ENCODE assay signal across 8 cellular contexts in the genomic region with DNA sequence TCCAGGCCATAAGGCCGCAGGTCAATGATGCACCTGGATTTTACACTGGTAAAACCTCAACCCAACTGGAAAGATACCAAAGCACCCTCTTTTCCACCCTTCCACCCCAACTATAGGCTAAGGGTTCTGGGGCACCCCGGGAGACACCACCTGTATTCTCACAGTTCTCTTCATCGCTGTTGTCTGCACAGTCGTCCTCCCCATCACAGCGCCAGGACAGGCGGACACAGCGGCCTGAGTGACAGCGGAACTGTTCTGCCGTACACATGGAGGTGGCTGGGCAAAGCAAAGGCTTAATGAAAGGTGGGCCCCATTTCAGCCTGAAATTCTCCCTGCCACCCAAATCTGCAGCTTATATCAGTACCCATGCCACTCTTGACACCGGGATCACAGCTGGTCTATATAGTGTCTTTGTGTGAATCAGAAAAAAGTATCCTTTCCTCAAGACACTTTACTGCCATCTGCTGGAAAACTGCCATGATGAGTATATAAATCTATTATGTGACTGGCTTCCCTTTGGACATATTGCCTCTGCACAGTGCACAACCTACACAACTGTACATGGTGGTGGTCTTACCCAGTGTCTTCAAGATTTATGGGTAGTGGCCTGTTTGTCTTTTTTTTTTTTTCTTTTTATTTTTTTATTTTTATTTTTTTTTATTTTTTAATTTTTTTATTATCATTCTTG. TPM values are rescaled to one million over a fixed set of nuclear protein-coding genes. Genes with fewer than 3 reads are reported as not detected.
DNase-seq lines count a peak whose midpoint lies in the region; ATAC-seq, FAIRE-seq and TF ChIP-seq lines count a peak whose summit lies in the region.

No MANE protein-coding gene starts in this region.

- ATAC-seq in HepG2 (peak; percentile 50), right lobe of liver (no peak), HG03139 (IDR thresholded peaks at IDR 0.05; ENCODE audit: unreplicated experiment) (no peak), HG02970 (IDR thresholded peaks at IDR 0.05; ENCODE audit: low FRiP score, unreplicated experiment) (no peak)
- ATAC-seq in activated CD8-positive, alpha-beta T cell treated with anti-CD3 and anti-CD28 coated beads, Interleukin-2, amount 10 ng/mL, durations not matched to agents 7 days and 5 days: peak; percentile 73
- peak; percentile 40 for ATAC-seq in naive thymus-derived CD4-positive, alpha-beta T cell

- TF ChIP-seq CTCF in HepG2 (CRISPR knock-in tag; IDR thresholded peaks at IDR 0.05) (peak; percentile 49), right lobe of liver (IDR thresholded peaks at IDR 0.05) (peak in 2 of 4 donors; percentile 8 to 10)

- 95% methylated on average over 10 of the region's 10 CpGs for WGBS in HepG2 (ENCODE audit: low lambda C conversion rate)
- 78% methylated on average over 5 of the region's 10 CpGs for WGBS in right lobe of liver (ENCODE audit: insufficient coverage, low coverage, low lambda C conversion rate, missing lambda C conversion rate)

- H3K36me3 ChIP-seq in HepG2 (replicated peaks in 1 of 2; ENCODE audit: control insufficient read depth in 1 of 2, insufficient read depth in 2 of 2, low read length in 2 of 2) (peaks cover 17 to 47% of the 10 kb centered on the region in 2 experiments; a peak in 4 of 5 replicates), right lobe of liver (no peaks in the 10 kb centered on the region)
- H3K36me3 ChIP-seq in naive thymus-derived CD4-positive, alpha-beta T cell (ENCODE audit: control insufficient read depth in 2 of 3, insufficient read depth in 3 of 3, low read length in 3 of 3): no peaks in the 10 kb centered on the region

- no peaks in the 10 kb centered on the region for H3K27me3 Mint-ChIP-seq in activated CD8-positive, alpha-beta T cell treated with anti-CD3 and anti-CD28 coated beads, Interleukin-2, amount 10 ng/mL, durations not matched to agents 7 days and 5 days (ENCODE audit: low read depth)
- H3K27me3 Mint-ChIP-seq in naive thymus-derived CD4-positive, alpha-beta T cell: peaks cover 0 to 4% (median 0%) of the 10 kb centered on the region in 5 donors

- H3K27me3 ChIP-seq in HepG2 (ENCODE audit: control insufficient read depth in 1 of 2, insufficient read depth in 2 of 2, low read length in 2 of 2) (no peaks in the 10 kb centered on the region), right lobe of liver (no peaks in the 10 kb centered on the region)
- H3K27me3 ChIP-seq in naive thymus-derived CD4-positive, alpha-beta T cell (ENCODE audit: control insufficient read depth in 2 of 2, insufficient read depth in 2 of 2, low read length in 2 of 2): no peaks in the 10 kb centered on the region

- H3K27ac ChIP-seq in HepG2 (ENCODE audit: extremely low read length, insufficient read depth, low read length) (no peak overlapping the region), right lobe of liver (no peak overlapping the region)
- H3K27ac ChIP-seq in naive thymus-derived CD4-positive, alpha-beta T cell (ENCODE audit: low read depth, low read length): no peak overlapping the region

- H3K9me3 ChIP-seq in HepG2 (ENCODE audit: low read length) (no peaks in the 10 kb centered on the region), right lobe of liver (no peaks in the 10 kb centered on the region)
- H3K9me3 ChIP-seq in naive thymus-derived CD4-positive, alpha-beta T cell (ENCODE audit: control insufficient read depth in 2 of 3, low read length in 3 of 3): no peaks in the 10 kb centered on the region

- DNase-seq in HepG2 (ENCODE audit: low spot score) (peak; percentile 52), right lobe of liver (no peak), NCI-H2107 (lab: John Stamatoyannopoulos, UW) (peak; percentile 37)
- peak; percentile 49 for DNase-seq in activated CD8-positive, alpha-beta T cell treated with anti-CD3 and anti-CD28 coated beads, Interleukin-2, amount 10 ng/mL, durations not matched to agents 7 days and 5 days
- DNase-seq in naive thymus-derived CD4-positive, alpha-beta T cell: peak in 1 of 9 donors; percentile 12
- DNase-seq in effector CD4-positive, alpha-beta T cell: no peak

- POLR2A ChIA-PET in HepG2 (lab: Yijun Ruan, JAX): no interaction called here
- POLR2A ChIA-PET in activated CD8-positive, alpha-beta T cell treated with anti-CD3 and anti-CD28 coated beads, Interleukin-2, amount 10 ng/mL, durations not matched to agents 7 days and 5 days (lab: Charles Lee): no interaction called here
- POLR2A ChIA-PET in naive thymus-derived CD4-positive, alpha-beta T cell (lab: Charles Lee): no interaction called here

- H3K9ac ChIP-seq in HepG2 (ENCODE audit: insufficient read depth, low read depth, low read length): no peak overlapping the region

- TSS peak; percentile 49 for BruUV-seq in HepG2 (replicated peaks; lab: Mats Ljungman, UMichigan)

- no peaks in the 10 kb centered on the region for H3K9me3 Mint-ChIP-seq in activated CD8-positive, alpha-beta T cell treated with anti-CD3 and anti-CD28 coated beads, Interleukin-2, amount 10 ng/mL, durations not matched to agents 7 days and 5 days (ENCODE audit: insufficient read depth)
- H3K9me3 Mint-ChIP-seq in naive thymus-derived CD4-positive, alpha-beta T cell: no peaks in the 10 kb centered on the region

- H3K36me3 Mint-ChIP-seq in activated CD8-positive, alpha-beta T cell treated with anti-CD3 and anti-CD28 coated beads, Interleukin-2, amount 10 ng/mL, durations not matched to agents 7 days and 5 days (ENCODE audit: low read depth): no peaks in the 10 kb centered on the region
- no peaks in the 10 kb centered on the region for H3K36me3 Mint-ChIP-seq in naive thymus-derived CD4-positive, alpha-beta T cell

- TF ChIP-seq POLR2A in HepG2 (IDR thresholded peaks at IDR 0.05; ENCODE audit: insufficient read depth in 1 of 2, low read depth in 2 of 2, low read length in 2 of 2) (no peak), right lobe of liver (IDR thresholded peaks at IDR 0.05) (no peak)

- no peaks in the 10 kb centered on the region for H3K79me2 ChIP-seq in HepG2 (ENCODE audit: insufficient read depth, low read length)

- H3K4me1 ChIP-seq in HepG2 (ENCODE audit: insufficient read depth, low read length) (no peaks in the 10 kb centered on the region), right lobe of liver (peaks cover 0 to 4% (median 0%) of the 10 kb centered on the region in 4 donors)
- no peaks in the 10 kb centered on the region for H3K4me1 ChIP-seq in naive thymus-derived CD4-positive, alpha-beta T cell (ENCODE audit: control insufficient read depth in 2 of 2, insufficient read depth in 2 of 2, low read length in 2 of 2)

- no peaks in the 10 kb centered on the region for H3K4me1 Mint-ChIP-seq in activated CD8-positive, alpha-beta T cell treated with anti-CD3 and anti-CD28 coated beads, Interleukin-2, amount 10 ng/mL, durations not matched to agents 7 days and 5 days (ENCODE audit: low read depth)
- H3K4me1 Mint-ChIP-seq in naive thymus-derived CD4-positive, alpha-beta T cell: no peaks in the 10 kb centered on the region

- no peak overlapping the region for H3K4me3 Mint-ChIP-seq in activated CD8-positive, alpha-beta T cell treated with anti-CD3 and anti-CD28 coated beads, Interleukin-2, amount 10 ng/mL, durations not matched to agents 7 days and 5 days
- no peak overlapping the region for H3K4me3 Mint-ChIP-seq in naive thymus-derived CD4-positive, alpha-beta T cell

- no peak overlapping the region for H3K27ac Mint-ChIP-seq in activated CD8-positive, alpha-beta T cell treated with anti-CD3 and anti-CD28 coated beads, Interleukin-2, amount 10 ng/mL, durations not matched to agents 7 days and 5 days
- H3K27ac Mint-ChIP-seq in naive thymus-derived CD4-positive, alpha-beta T cell: no peak overlapping the region

- no peak overlapping the region for H3K4me2 ChIP-seq in HepG2 (ENCODE audit: low read depth, low read length)

- H2AFZ ChIP-seq in HepG2 (ENCODE audit: low read length): no peak overlapping the region

- in situ Hi-C loops in HepG2 (cut with HindIII; ENCODE audit: extremely low pct_ligation_motif_present, low pct_unique_long_range_greater_than_20kb): no loop called here

- TF ChIP-seq RAD21 in HepG2 (CRISPR knock-in tag; IDR thresholded peaks at IDR 0.05): no peak

- intact Hi-C loops in HepG2 (cut with micrococcal nuclease; ENCODE audit: unreplicated experiment) (no loop called here), right lobe of liver (cut with DNase I) (loop anchor here in 1 of 2 donors (10.0 kb wide), 1 partner anchor 448 kb away; no protein-coding TSS in a partner anchor)
- intact Hi-C loops in naive thymus-derived CD4-positive, alpha-beta T cell (cut with micrococcal nuclease): no loop called here

- TF ChIP-seq EP300 in HepG2 (IDR thresholded peaks at IDR 0.05; ENCODE audit: low read depth in 2 of 2, low read length in 2 of 2) (no peak), HepG2 (CRISPR knock-in tag; IDR thresholded peaks at IDR 0.05; ENCODE audit: borderline replicate concordance) (no peak)

- H3K4me3 ChIP-seq in HepG2 (replicated peaks in 1 of 3; ENCODE audit: insufficient read depth in 1 of 3, low read depth in 2 of 3, low read length in 3 of 3): no peak overlapping the region
- no peak overlapping the region for H3K4me3 ChIP-seq in right lobe of liver
- H3K4me3 ChIP-seq in naive thymus-derived CD4-positive, alpha-beta T cell (ENCODE audit: low read length): no peak overlapping the region

- CTCF ChIA-PET in HepG2 (lab: Yijun Ruan, JAX; ENCODE audit: low intra/inter-chr PET ratio, low total read pairs): no interaction called here
- CTCF ChIA-PET in activated CD8-positive, alpha-beta T cell treated with anti-CD3 and anti-CD28 coated beads, Interleukin-2, amount 10 ng/mL, durations not matched to agents 7 days and 5 days (lab: Charles Lee): interaction anchor here (0.9 to 7.3 kb wide), 4 partner anchors 10 to 281 kb away, joined by 3 to 62 read pairs (median 4); no protein-coding TSS in a partner anchor
- CTCF ChIA-PET in naive thymus-derived CD4-positive, alpha-beta T cell (lab: Charles Lee): no interaction called here

- H4K20me1 ChIP-seq in HepG2 (ENCODE audit: insufficient read depth, low read length): no peaks in the 10 kb centered on the region

- FAIRE-seq in HepG2 (lab: Jason Lieb, UNC): no peak

RNA-seq across cellular contexts. Expression of gene LRP4, which starts 21.5 kb away (rescaled TPM):
- total RNA-seq in HepG2 (2016; rRNA removed; fragmentation: Illumina TruSeq; extraction: Trizol) (6.8 and 13.3 TPM in 2 replicates), right lobe of liver (1 to 10 TPM in 2 of 6 experiments, under 1 TPM in 4; 0.43 to 1.2 (median 0.84) TPM)
- 1.8 TPM in 2 replicates for total RNA-seq in HepG2 (2016; cell fraction: cytosol; rRNA removed; fragmentation: Illumina TruSeq; extraction: Trizol; ENCODE audit: low read depth)
- 4.9 and 11.8 TPM in 2 replicates for total RNA-seq in HepG2 (2016; cell fraction: insoluble cytoplasmic fraction; rRNA removed; fragmentation: Illumina TruSeq; extraction: Trizol)
- total RNA-seq in HepG2 (2016; cell fraction: membrane; rRNA removed; fragmentation: Illumina TruSeq; extraction: Trizol): 4.6 and 6.2 TPM in 2 replicates
- total RNA-seq in HepG2 (2016; cell fraction: nucleus; rRNA removed; fragmentation: Illumina TruSeq; extraction: Trizol): 21.3 and 24.5 TPM in 2 replicates
- polyA plus RNA-seq in HepG2 (2011; rRNA removed): 4.7 and 4.8 TPM in 2 replicates
- polyA plus RNA-seq in HepG2 (2011; cell fraction: cytosol; rRNA removed): 3.8 and 4.1 TPM in 2 replicates
- 23.6 and 25.6 TPM in 2 replicates for polyA plus RNA-seq in HepG2 (2011; cell fraction: nucleus; rRNA removed)
- 8.8 and 9.0 TPM in 2 replicates for polyA plus RNA-seq in HepG2 (2012)
- polyA plus RNA-seq in HepG2 (2016; cell fraction: cytosol; fragmentation: Illumina TruSeq; extraction: Trizol; ENCODE audit: low read depth): 1.1 and 1.4 TPM in 2 replicates
- polyA plus RNA-seq in HepG2 (2016; cell fraction: insoluble cytoplasmic fraction; fragmentation: Illumina TruSeq; extraction: Trizol; ENCODE audit: low read depth): 5.5 and 6.7 TPM in 2 replicates
- 2.8 and 3.3 TPM in 2 replicates for polyA plus RNA-seq in HepG2 (2016; cell fraction: membrane; fragmentation: Illumina TruSeq; extraction: Trizol; ENCODE audit: low read depth)
- polyA plus RNA-seq in HepG2 (2016; cell fraction: nucleus; fragmentation: Illumina TruSeq; extraction: Trizol; ENCODE audit: insufficient read depth, low read depth): 45.4 and 47.6 TPM in 2 replicates
- 12.7 and 19.5 TPM in 2 replicates for polyA minus RNA-seq in HepG2 (2011; rRNA and poly(A)+ RNA removed; ENCODE audit: low replicate concordance)
- polyA minus RNA-seq in HepG2 (2011; cell fraction: cytosol; rRNA and poly(A)+ RNA removed): 4.9 and 7.0 TPM in 2 replicates
- polyA minus RNA-seq in HepG2 (2011; cell fraction: nucleus; rRNA and poly(A)+ RNA removed): 14.5 and 15.7 TPM in 2 replicates
- not detected for total RNA-seq in activated CD8-positive, alpha-beta T cell treated with anti-CD3 and anti-CD28 coated beads, Interleukin-2, amount 10 ng/mL, durations not matched to agents 7 days and 5 days
- not detected for total RNA-seq in naive thymus-derived CD4-positive, alpha-beta T cell
- not detected for polyA plus RNA-seq in naive thymus-derived CD4-positive, alpha-beta T cell

RNA-seq across cellular contexts. Expression of gene CSTPP1, which starts 39.7 kb away (rescaled TPM):
- total RNA-seq in HepG2 (2016; rRNA removed; fragmentation: Illumina TruSeq; extraction: Trizol): 14.6 and 15.7 TPM in 2 replicates
- total RNA-seq in HepG2 (2016; cell fraction: cytosol; rRNA removed; fragmentation: Illumina TruSeq; extraction: Trizol; ENCODE audit: low read depth): 5.2 and 5.5 TPM in 2 replicates
- 11.2 and 14.1 TPM in 2 replicates for total RNA-seq in HepG2 (2016; cell fraction: insoluble cytoplasmic fraction; rRNA removed; fragmentation: Illumina TruSeq; extraction: Trizol)
- total RNA-seq in HepG2 (2016; cell fraction: membrane; rRNA removed; fragmentation: Illumina TruSeq; extraction: Trizol): 7.4 and 7.8 TPM in 2 replicates
- total RNA-seq in HepG2 (2016; cell fraction: nucleus; rRNA removed; fragmentation: Illumina TruSeq; extraction: Trizol): 12.5 and 15.2 TPM in 2 replicates
- polyA plus RNA-seq in HepG2 (2011; rRNA removed): 10.7 and 12.3 TPM in 2 replicates
- 12.3 and 15.1 TPM in 2 replicates for polyA plus RNA-seq in HepG2 (2011; cell fraction: cytosol; rRNA removed)
- 16.0 and 16.2 TPM in 2 replicates for polyA plus RNA-seq in HepG2 (2011; cell fraction: nucleus; rRNA removed)
- polyA plus RNA-seq in HepG2 (2012): 11.8 TPM in 2 replicates
- 4.2 and 4.8 TPM in 2 replicates for polyA plus RNA-seq in HepG2 (2016; cell fraction: cytosol; fragmentation: Illumina TruSeq; extraction: Trizol; ENCODE audit: low read depth)
- 16.6 and 20.5 TPM in 2 replicates for polyA plus RNA-seq in HepG2 (2016; cell fraction: insoluble cytoplasmic fraction; fragmentation: Illumina TruSeq; extraction: Trizol; ENCODE audit: low read depth)
- polyA plus RNA-seq in HepG2 (2016; cell fraction: membrane; fragmentation: Illumina TruSeq; extraction: Trizol; ENCODE audit: low read depth): 8.4 and 9.4 TPM in 2 replicates
- 17.6 and 23.2 TPM in 2 replicates for polyA plus RNA-seq in HepG2 (2016; cell fraction: nucleus; fragmentation: Illumina TruSeq; extraction: Trizol; ENCODE audit: insufficient read depth, low read depth)
- 22.3 and 100 TPM in 2 replicates for polyA minus RNA-seq in HepG2 (2011; rRNA and poly(A)+ RNA removed; ENCODE audit: low replicate concordance)
- 12.5 and 14.1 TPM in 2 replicates for polyA minus RNA-seq in HepG2 (2011; cell fraction: cytosol; rRNA and poly(A)+ RNA removed)
- 19.8 and 29.2 TPM in 2 replicates for polyA minus RNA-seq in HepG2 (2011; cell fraction: nucleus; rRNA and poly(A)+ RNA removed)
- total RNA-seq in right lobe of liver: 1 to 10 TPM; 3.3 to 7.5 (median 4.6) TPM
- total RNA-seq in activated CD8-positive, alpha-beta T cell treated with anti-CD3 and anti-CD28 coated beads, Interleukin-2, amount 10 ng/mL, durations not matched to agents 7 days and 5 days: 10 to 100 TPM; 15.6 to 15.8 TPM
- 10 to 100 TPM in 4 of 5 experiments, 1 to 10 TPM in 1; 9.3 to 18.6 (median 16.1) TPM for total RNA-seq in naive thymus-derived CD4-positive, alpha-beta T cell
- 10 to 100 TPM; 15.2 to 17.0 TPM for polyA plus RNA-seq in naive thymus-derived CD4-positive, alpha-beta T cell

RNA-seq across cellular contexts. Expression of gene CKAP5, which starts 50.8 kb away (rescaled TPM):
- 103 and 220 TPM in 2 replicates for total RNA-seq in HepG2 (2016; rRNA removed; fragmentation: Illumina TruSeq; extraction: Trizol)
- 17.7 and 27.7 TPM in 2 replicates for total RNA-seq in HepG2 (2016; cell fraction: cytosol; rRNA removed; fragmentation: Illumina TruSeq; extraction: Trizol; ENCODE audit: low read depth)
- total RNA-seq in HepG2 (2016; cell fraction: insoluble cytoplasmic fraction; rRNA removed; fragmentation: Illumina TruSeq; extraction: Trizol): 96.4 and 197 TPM in 2 replicates
- total RNA-seq in HepG2 (2016; cell fraction: membrane; rRNA removed; fragmentation: Illumina TruSeq; extraction: Trizol): 23.9 and 25.7 TPM in 2 replicates
- 105 and 113 TPM in 2 replicates for total RNA-seq in HepG2 (2016; cell fraction: nucleus; rRNA removed; fragmentation: Illumina TruSeq; extraction: Trizol)
- polyA plus RNA-seq in HepG2 (2011; rRNA removed): 62.2 and 79.2 TPM in 2 replicates
- polyA plus RNA-seq in HepG2 (2011; cell fraction: cytosol; rRNA removed): 29.6 and 40.2 TPM in 2 replicates
- polyA plus RNA-seq in HepG2 (2011; cell fraction: nucleus; rRNA removed): 22.5 and 23.1 TPM in 2 replicates
- polyA plus RNA-seq in HepG2 (2012): 48.6 and 67.9 TPM in 2 replicates
- 4.5 and 4.6 TPM in 2 replicates for polyA plus RNA-seq in HepG2 (2016; cell fraction: cytosol; fragmentation: Illumina TruSeq; extraction: Trizol; ENCODE audit: low read depth)
- 103 and 105 TPM in 2 replicates for polyA plus RNA-seq in HepG2 (2016; cell fraction: insoluble cytoplasmic fraction; fragmentation: Illumina TruSeq; extraction: Trizol; ENCODE audit: low read depth)
- 5.9 and 6.6 TPM in 2 replicates for polyA plus RNA-seq in HepG2 (2016; cell fraction: membrane; fragmentation: Illumina TruSeq; extraction: Trizol; ENCODE audit: low read depth)
- 57.7 and 71.8 TPM in 2 replicates for polyA plus RNA-seq in HepG2 (2016; cell fraction: nucleus; fragmentation: Illumina TruSeq; extraction: Trizol; ENCODE audit: insufficient read depth, low read depth)
- 75.1 and 214 TPM in 2 replicates for polyA minus RNA-seq in HepG2 (2011; rRNA and poly(A)+ RNA removed; ENCODE audit: low replicate concordance)
- 77.4 and 93.6 TPM in 2 replicates for polyA minus RNA-seq in HepG2 (2011; cell fraction: cytosol; rRNA and poly(A)+ RNA removed)
- 70.8 and 97.8 TPM in 2 replicates for polyA minus RNA-seq in HepG2 (2011; cell fraction: nucleus; rRNA and poly(A)+ RNA removed)
- 10 to 100 TPM; 12.9 to 30.2 (median 21.2) TPM for total RNA-seq in right lobe of liver
- total RNA-seq in activated CD8-positive, alpha-beta T cell treated with anti-CD3 and anti-CD28 coated beads, Interleukin-2, amount 10 ng/mL, durations not matched to agents 7 days and 5 days: 100 to 1,000 TPM; 174 to 176 TPM
- 100 to 1,000 TPM in 1 of 5 experiments, 10 to 100 TPM in 4; 28.3 to 126 (median 46.0) TPM for total RNA-seq in naive thymus-derived CD4-positive, alpha-beta T cell
- polyA plus RNA-seq in naive thymus-derived CD4-positive, alpha-beta T cell: 10 to 100 TPM; 10.9 to 23.8 TPM

Comparison
In these comparisons a context has a peak if more than half of its experiments do, and no peak if none do; other contexts are left out.
1. ATAC-seq: peak in HepG2 (single experiment), activated CD8-positive, alpha-beta T cell treated with anti-CD3 and anti-CD28 coated beads, Interleukin-2, amount 10 ng/mL, durations not matched to agents 7 days and 5 days (single experiment) and naive thymus-derived CD4-positive, alpha-beta T cell (single experiment); none in right lobe of liver (0 of 4), HG03139 (single experiment) and HG02970 (single experiment).
2. DNase-seq: peak in HepG2 (single experiment), NCI-H2107 (single experiment) and activated CD8-positive, alpha-beta T cell treated with anti-CD3 and anti-CD28 coated beads, Interleukin-2, amount 10 ng/mL, durations not matched to agents 7 days and 5 days (single experiment); none in right lobe of liver (0 of 3) and effector CD4-positive, alpha-beta T cell (single experiment).